In the genomic region with DNA sequence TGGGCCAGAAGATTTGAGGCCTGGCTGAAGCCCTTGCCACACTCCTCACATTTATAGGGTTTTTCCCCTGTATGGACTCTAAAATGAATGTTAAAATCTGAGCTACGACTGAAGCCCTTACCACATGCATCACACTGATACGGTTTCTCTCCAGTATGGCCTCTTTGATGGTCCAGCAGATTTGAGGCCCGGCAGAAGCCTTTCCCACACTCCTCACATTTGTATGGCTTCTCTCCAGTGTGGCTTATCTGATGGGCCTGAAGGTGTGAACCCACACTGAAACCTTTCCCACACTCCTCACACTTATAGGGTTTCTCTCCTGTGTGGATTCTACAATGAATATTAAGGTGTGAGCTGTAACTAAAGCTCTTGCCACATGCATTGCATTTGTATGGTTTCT, we compare ENCODE assay signal across 23 cellular contexts. TPM values are rescaled to one million over a fixed set of nuclear protein-coding genes. Genes with fewer than 3 reads are reported as not detected.
A peak's percentile ranks its signal among the peaks of the same experiment; 100 is the strongest.
DNase-seq lines count a peak whose midpoint lies in the region; ATAC-seq, FAIRE-seq and TF ChIP-seq lines count a peak whose summit lies in the region.
"Had no signal": no experiment of that assay in that cellular context is flagged by ENCODE, and none has a peak within 500 bp of the region (broad histone marks: within the 10 kb centered on the region; RNA-seq: fewer than 3 reads in every experiment).

No MANE protein-coding gene starts in this region.

- peaks cover 79% of the 10 kb centered on the region for H3K9me3 ChIP-seq in CD8-positive, alpha-beta memory T cell (ENCODE audit: low read length)
- H3K9me3 ChIP-seq in K562 (replicated peaks; ENCODE audit: control insufficient read depth, insufficient read depth, low read depth, low read length) (peaks cover 16% of the 10 kb centered on the region), iPS-20b (ENCODE audit: insufficient read depth, low read depth, low read length) (peaks cover 89% of the 10 kb centered on the region), skeletal muscle tissue (ENCODE audit: control insufficient read depth in 3 of 3, low read length in 3 of 3) (peaks cover 36 to 71% (median 36%) of the 10 kb centered on the region in 3 donors), thyroid gland (no peaks in the 10 kb centered on the region)

- in situ Hi-C loops in K562 (cut with MboI): no loop called here

- no peaks in the 10 kb centered on the region for H3K27me3 ChIP-seq in CD8-positive, alpha-beta memory T cell (ENCODE audit: insufficient read depth, low read length, poor library complexity, severe bottlenecking)
- no peaks in the 10 kb centered on the region for H3K27me3 ChIP-seq in K562 (ENCODE audit: control insufficient read depth in 2 of 2, insufficient read depth in 2 of 2, low read length in 2 of 2)
- no peaks in the 10 kb centered on the region for H3K27me3 ChIP-seq in iPS-20b (ENCODE audit: insufficient read depth, low read length)
- no peaks in the 10 kb centered on the region for H3K27me3 ChIP-seq in skeletal muscle tissue (ENCODE audit: control insufficient read depth in 3 of 3, insufficient read depth in 3 of 3, low read length in 3 of 3)
- H3K27me3 ChIP-seq in thyroid gland: no peaks in the 10 kb centered on the region

- POLR2A ChIA-PET in CD8-positive, alpha-beta memory T cell (lab: Charles Lee): no interaction called here
- POLR2A ChIA-PET in K562 (lab: Yijun Ruan, JAX): interaction anchor here (0.9 to 1.4 kb wide), 2 partner anchors 13 to 21 kb away, joined by 4 read pairs; partner anchors contain the start of gene ZNF45
- POLR2A ChIA-PET in HEK293T (lab: Yijun Ruan, JAX): no interaction called here

- no peaks in the 10 kb centered on the region for H3K4me1 ChIP-seq in CD8-positive, alpha-beta memory T cell (ENCODE audit: insufficient read depth, low read length)
- H3K4me1 ChIP-seq in K562 (replicated peaks in 1 of 2; ENCODE audit: control insufficient read depth in 2 of 2, insufficient read depth in 2 of 2, low read length in 2 of 2) (no peaks in the 10 kb centered on the region), iPS-20b (ENCODE audit: insufficient read depth, low read length) (no peaks in the 10 kb centered on the region), skeletal muscle tissue (ENCODE audit: control insufficient read depth in 3 of 3, insufficient read depth in 3 of 3, low read length in 3 of 3) (no peaks in the 10 kb centered on the region), thyroid gland (no peaks in the 10 kb centered on the region)

- no peaks in the 10 kb centered on the region for H4K20me1 ChIP-seq in K562 (replicated peaks; ENCODE audit: control insufficient read depth, insufficient read depth, low read length)

- no peak overlapping the region for H2AFZ ChIP-seq in K562 (ENCODE audit: low read depth, low read length)

- no peak for TF ChIP-seq RAD21 in K562 (CRISPR knock-in tag; conservative IDR thresholded peaks at IDR 0.05 in 1 of 2, IDR thresholded peaks at IDR 0.05 in 1 of 2)

- ATAC-seq in K562 (no peak), HG03039 (IDR thresholded peaks at IDR 0.05; ENCODE audit: unreplicated experiment) (no peak), GM21360 (IDR thresholded peaks at IDR 0.05; ENCODE audit: unreplicated experiment) (no peak)

- no peak for TF ChIP-seq POLR2A in K562 (conservative IDR thresholded peaks at IDR 0.05)
- TF ChIP-seq POLR2A in thyroid gland (IDR thresholded peaks at IDR 0.05): no peak

- no peak for FAIRE-seq in K562 (lab: Jason Lieb, UNC)
- FAIRE-seq: D721Med, H54, HTR-8/SVneo had no signal

- H3K27ac ChIP-seq in CD8-positive, alpha-beta memory T cell (ENCODE audit: low read depth, low read length): no peak overlapping the region
- H3K27ac ChIP-seq in K562 (ENCODE audit: extremely low read depth, low read depth, low read length) (no peak overlapping the region), iPS-20b (ENCODE audit: low read length) (no peak overlapping the region), skeletal muscle tissue (ENCODE audit: low read depth, low read length) (no peak overlapping the region), thyroid gland (no peak overlapping the region)
- H3K27ac ChIP-seq: KMS-11 had no signal

- peaks cover 43 to 90% (median 64%) of the 10 kb centered on the region in 3 donors for H3K36me3 Mint-ChIP-seq in CD8-positive, alpha-beta memory T cell

- intact Hi-C loops in K562 (cut with micrococcal nuclease) (no loop called here), thyroid gland (cut with DNase I) (no loop called here)

- no TSS peak for BruUV-seq in K562 (replicated peaks; lab: Mats Ljungman, UMichigan)

- peaks cover 56% of the 10 kb centered on the region for H3K36me3 ChIP-seq in CD8-positive, alpha-beta memory T cell (ENCODE audit: insufficient read depth, low read length)
- peaks cover 42% of the 10 kb centered on the region for H3K36me3 ChIP-seq in K562 (ENCODE audit: control insufficient read depth, insufficient read depth, low read length)
- H3K36me3 ChIP-seq in iPS-20b (ENCODE audit: insufficient read depth, low read depth, low read length): peaks cover 67% of the 10 kb centered on the region
- H3K36me3 ChIP-seq in skeletal muscle tissue (ENCODE audit: control insufficient read depth in 3 of 3, insufficient read depth in 3 of 3, low read length in 3 of 3): peaks cover 61 to 72% (median 61%) of the 10 kb centered on the region in 3 donors
- peaks cover 56 to 57% of the 10 kb centered on the region in 2 donors for H3K36me3 ChIP-seq in thyroid gland

- TF ChIP-seq CTCF in K562 (IDR thresholded peaks at IDR 0.05 in 2 of 3, conservative IDR thresholded peaks at IDR 0.05 in 1 of 3; ENCODE audit: insufficient read depth in 2 of 3, low read depth in 1 of 3, low read length in 3 of 3) (no peak), thyroid gland (IDR thresholded peaks at IDR 0.05) (no peak)

- H3K9ac ChIP-seq in K562 (ENCODE audit: insufficient read depth in 1 of 2, low read depth in 2 of 2, low read length in 2 of 2) (no peak overlapping the region), iPS-20b (ENCODE audit: low read depth, low read length) (no peak overlapping the region), skeletal muscle tissue (ENCODE audit: low read depth in 1 of 3, low read length in 3 of 3) (no peak overlapping the region)
- H3K9ac ChIP-seq: KMS-11, SK-N-SH had no signal

- CTCF ChIA-PET in CD8-positive, alpha-beta memory T cell (lab: Charles Lee): no interaction called here
- CTCF ChIA-PET in K562 (lab: Yijun Ruan, JAX; ENCODE audit: low intra/inter-chr PET ratio) (no interaction called here), HEK293T (lab: Yijun Ruan, JAX) (no interaction called here)

- no peak overlapping the region for H3K27ac Mint-ChIP-seq in CD8-positive, alpha-beta memory T cell

- H3K27me3 Mint-ChIP-seq in CD8-positive, alpha-beta memory T cell: no peaks in the 10 kb centered on the region

- H3K79me2 ChIP-seq in K562 (ENCODE audit: control insufficient read depth, insufficient read depth, low read length): no peaks in the 10 kb centered on the region

- H3K4me2 ChIP-seq in K562 (ENCODE audit: insufficient read depth, low read length): no peak overlapping the region
- H3K4me2 ChIP-seq: KMS-11, SK-N-SH had no signal

- H3K9me3 Mint-ChIP-seq in CD8-positive, alpha-beta memory T cell: peaks cover 70 to 98% (median 94%) of the 10 kb centered on the region in 5 donors

- H3K9me1 ChIP-seq in K562 (ENCODE audit: control insufficient read depth, insufficient read depth, low read length): no peaks in the 10 kb centered on the region

- H3K4me3 Mint-ChIP-seq in CD8-positive, alpha-beta memory T cell: no peak overlapping the region

- H3K4me1 Mint-ChIP-seq in CD8-positive, alpha-beta memory T cell: no peaks in the 10 kb centered on the region

- no peak for TF ChIP-seq EP300 in K562 (IDR thresholded peaks at IDR 0.05; ENCODE audit: low read length)

- 33% methylated on average over 3 of the region's 3 CpGs for WGBS in K562 (ENCODE audit: insufficient coverage, low coverage, missing lambda C conversion rate)
- WGBS in thyroid gland, 2 donors: 80 to 100% methylated on average over 3 of the region's 3 CpGs

- peak overlapping the region; percentile 8 for H3K4me3 ChIP-seq in CD8-positive, alpha-beta memory T cell (ENCODE audit: low read length)
- H3K4me3 ChIP-seq in K562 (no peak overlapping the region), iPS-20b (ENCODE audit: low read length) (0 out of 2 replicates have a peak overlapping the region, but pooled peaks have one; percentile 13), skeletal muscle tissue (ENCODE audit: low read length in 3 of 3) (peak overlapping the region in 2 of 3 donors; percentile 6 to 50), thyroid gland (replicated peaks in 1 of 3) (no peak overlapping the region)

- DNase-seq in CD8-positive, alpha-beta memory T cell: no peak
- no peak for DNase-seq in K562 (ENCODE audit: extremely low read depth in 1 of 4, low spot score in 3 of 4)
- DNase-seq in HEK293T (ENCODE audit: extremely low spot score): no peak
- DNase-seq in thyroid gland: no peak
- DNase-seq: C1 segment of cervical spinal cord, EL, GF-D8, NCI-H1105, NCI-H146, NCI-H2029, NCI-H226, NCI-H510A treated with DMSO at 0.1 percent for 48 hours, NCI-H748 treated with DMSO at 0.1 percent for 48 hours, SIG-M5, SK-N-SH had no signal

RNA-seq across cellular contexts. Expression of gene ZNF45, which starts 21.0 kb away (rescaled TPM):
- total RNA-seq in CD8-positive, alpha-beta memory T cell: 10 to 100 TPM; 10.0 to 11.7 TPM
- 15.0 TPM for polyA plus RNA-seq in CD8-positive, alpha-beta memory T cell
- total RNA-seq in K562 (2011; cell fraction: chromatin; rRNA removed; ENCODE audit: low replicate concordance): 16.8 and 19.0 TPM in 2 replicates
- total RNA-seq in K562 (2011; cell fraction: nucleolus; rRNA removed): 12.2 and 12.5 TPM in 2 replicates
- total RNA-seq in K562 (2011; cell fraction: nucleoplasm; rRNA removed): 13.6 and 14.6 TPM in 2 replicates
- total RNA-seq in K562 (2014; rRNA removed) (5.8 and 6.7 TPM in 2 replicates), K562 (2014; rRNA removed; fragmentation: Illumina TruSeq; extraction: Trizol) (10.1 and 12.8 TPM in 2 replicates), K562 (2015; rRNA removed; fragmentation: Illumina TruSeq; extraction: Trizol) (10.4 TPM in 2 replicates), K562 (2021) (8.5 and 8.8 TPM in 2 replicates), skeletal muscle tissue (13.0 TPM), thyroid gland (10 to 100 TPM; 17.4 to 19.7 (median 18.3) TPM)
- polyA plus RNA-seq in K562 (2011; rRNA removed) (7.2 and 9.4 TPM in 2 replicates), K562 (2014; fragmentation: Illumina TruSeq; extraction: Trizol) (10.4 and 10.6 TPM in 2 replicates), K562 (2014; fragmentation: Nextera tagmentation; extraction: Ambion mirVana) (1 to 10 TPM; 2.6 to 5.1 TPM), K562 (2014; rRNA removed) (6.8 and 9.8 TPM in 2 replicates)
- 3.7 TPM in 2 replicates for polyA plus RNA-seq in K562 (2011; cell fraction: cytosol; rRNA removed)
- polyA plus RNA-seq in K562 (2011; cell fraction: nucleus; rRNA removed): 6.4 and 8.7 TPM in 2 replicates
- polyA plus RNA-seq in K562 (2012): 5.2 and 5.7 TPM in 2 replicates
- polyA minus RNA-seq in K562 (2011; rRNA and poly(A)+ RNA removed): 17.5 and 17.9 TPM in 2 replicates
- 3.2 and 4.7 TPM in 2 replicates for polyA minus RNA-seq in K562 (2011; cell fraction: cytosol; rRNA and poly(A)+ RNA removed)
- polyA minus RNA-seq in K562 (2011; cell fraction: nucleus; rRNA and poly(A)+ RNA removed): 7.8 and 12.3 TPM in 2 replicates

RNA-seq across cellular contexts. Expression of gene ZNF404, which starts 30.3 kb away (rescaled TPM):
- total RNA-seq in CD8-positive, alpha-beta memory T cell: 1 to 10 TPM in 1 of 2 experiments, under 1 TPM in 1; 0.83 to 1.4 TPM
- 3.5 TPM for polyA plus RNA-seq in CD8-positive, alpha-beta memory T cell
- total RNA-seq in K562 (2011; cell fraction: chromatin; rRNA removed; ENCODE audit: low replicate concordance): 0.21 and 1.9 TPM in 2 replicates
- 0.26 TPM in 1 of 2 replicates, not detected in the other for total RNA-seq in K562 (2011; cell fraction: nucleolus; rRNA removed)
- total RNA-seq in K562 (2011; cell fraction: nucleoplasm; rRNA removed): not detected in 2 replicates
- total RNA-seq in K562 (2014; rRNA removed) (0.20 and 0.41 TPM in 2 replicates), K562 (2014; rRNA removed; fragmentation: Illumina TruSeq; extraction: Trizol) (0.40 and 0.54 TPM in 2 replicates), K562 (2015; rRNA removed; fragmentation: Illumina TruSeq; extraction: Trizol) (0.19 and 0.25 TPM in 2 replicates), K562 (2021) (0.22 and 0.36 TPM in 2 replicates), skeletal muscle tissue (1.6 TPM), thyroid gland (1 to 10 TPM in 3 of 4 donors, under 1 TPM in 1; 0.89 to 2.5 (median 2.0) TPM)
- polyA plus RNA-seq in K562 (2011; rRNA removed) (0.45 and 0.67 TPM in 2 replicates), K562 (2014; fragmentation: Illumina TruSeq; extraction: Trizol) (0.15 and 0.61 TPM in 2 replicates), K562 (2014; fragmentation: Nextera tagmentation; extraction: Ambion mirVana) (under 1 TPM; 0.15 to 0.55 TPM), K562 (2014; rRNA removed) (0.23 and 0.44 TPM in 2 replicates)
- polyA plus RNA-seq in K562 (2011; cell fraction: cytosol; rRNA removed): 0.10 TPM in 1 of 2 replicates, not detected in the other
- 0.38 and 0.90 TPM in 2 replicates for polyA plus RNA-seq in K562 (2011; cell fraction: nucleus; rRNA removed)
- 0.48 and 1.6 TPM in 2 replicates for polyA plus RNA-seq in K562 (2012)
- 0.09 and 0.11 TPM in 2 replicates for polyA minus RNA-seq in K562 (2011; rRNA and poly(A)+ RNA removed)
- not detected in 2 replicates for polyA minus RNA-seq in K562 (2011; cell fraction: cytosol; rRNA and poly(A)+ RNA removed)
- 0.11 and 0.67 TPM in 2 replicates for polyA minus RNA-seq in K562 (2011; cell fraction: nucleus; rRNA and poly(A)+ RNA removed)

RNA-seq across cellular contexts. Expression of gene ZNF221, which starts 37.0 kb away (rescaled TPM):
- total RNA-seq in CD8-positive, alpha-beta memory T cell: 1 to 10 TPM; 1.7 to 1.8 TPM
- polyA plus RNA-seq in CD8-positive, alpha-beta memory T cell: 3.3 TPM
- total RNA-seq in K562 (2011; cell fraction: chromatin; rRNA removed; ENCODE audit: low replicate concordance): 1.5 and 3.6 TPM in 2 replicates
- 1.2 and 1.3 TPM in 2 replicates for total RNA-seq in K562 (2011; cell fraction: nucleolus; rRNA removed)
- 1.5 and 2.2 TPM in 2 replicates for total RNA-seq in K562 (2011; cell fraction: nucleoplasm; rRNA removed)
- total RNA-seq in K562 (2014; rRNA removed): 0.32 and 1.2 TPM in 2 replicates
- 1.2 and 1.4 TPM in 2 replicates for total RNA-seq in K562 (2014; rRNA removed; fragmentation: Illumina TruSeq; extraction: Trizol)
- 0.80 and 0.98 TPM in 2 replicates for total RNA-seq in K562 (2015; rRNA removed; fragmentation: Illumina TruSeq; extraction: Trizol)
- 0.78 and 1.1 TPM in 2 replicates for total RNA-seq in K562 (2021)
- polyA plus RNA-seq in K562 (2011; rRNA removed): 0.09 and 0.35 TPM in 2 replicates
- polyA plus RNA-seq in K562 (2011; cell fraction: cytosol; rRNA removed): 0.21 TPM in 1 of 2 replicates, not detected in the other
- polyA plus RNA-seq in K562 (2011; cell fraction: nucleus; rRNA removed): 0.22 and 0.53 TPM in 2 replicates
- polyA plus RNA-seq in K562 (2012): 0.22 and 0.54 TPM in 2 replicates
- polyA plus RNA-seq in K562 (2014; fragmentation: Illumina TruSeq; extraction: Trizol): 0.40 and 0.43 TPM in 2 replicates
- polyA plus RNA-seq in K562 (2014; fragmentation: Nextera tagmentation; extraction: Ambion mirVana): under 1 TPM; 0.45 to 0.52 TPM
- polyA plus RNA-seq in K562 (2014; rRNA removed): 0.34 and 0.42 TPM in 2 replicates
- polyA minus RNA-seq in K562 (2011; rRNA and poly(A)+ RNA removed): 1.1 and 1.2 TPM in 2 replicates
- not detected in 2 replicates for polyA minus RNA-seq in K562 (2011; cell fraction: cytosol; rRNA and poly(A)+ RNA removed)
- polyA minus RNA-seq in K562 (2011; cell fraction: nucleus; rRNA and poly(A)+ RNA removed): 0.67 and 0.89 TPM in 2 replicates
- total RNA-seq in skeletal muscle tissue: 6.3 TPM
- 10 to 100 TPM in 2 of 4 donors, 1 to 10 TPM in 2; 5.9 to 17.2 (median 9.9) TPM for total RNA-seq in thyroid gland

Comparison
In these comparisons a context has a peak if more than half of its experiments do, and no peak if none do; other contexts are left out.
1. H3K4me3 ChIP-seq: peak in CD8-positive, alpha-beta memory T cell (single experiment), iPS-20b (single experiment) and skeletal muscle tissue (2 of 3); none in K562 (single experiment) and thyroid gland (0 of 3).